Comparison of ENCODE assay signal across 22 cellular contexts in genomic region chr2:103151046-103151445, GRCh38.
"Had no signal": no experiment of that assay in that cellular context is flagged by ENCODE, and none has a peak within 500 bp of the region (broad histone marks: within the 10 kb centered on the region; RNA-seq: fewer than 3 reads in every experiment).

No MANE protein-coding gene starts in this region.

- ATAC-seq: effector memory CD8-positive, alpha-beta T cell; esophagus mucosa; foreskin keratinocyte; gastroesophageal sphincter; heart left ventricle; left cardiac atrium; left lung; left ventricle myocardium superior; lower lobe of right lung; mucosa of descending colon had no signal

- H3K36me3 Mint-ChIP-seq: mesothelial cell of epicardium, naive B cell had no signal

- H3K4me1 Mint-ChIP-seq: endodermal cell, mesothelial cell of epicardium, naive B cell had no signal

- H3K9me3 Mint-ChIP-seq: dendritic cell treated with granulocyte-macrophage colony-stimulating factor and Interleukin-4, amounts not matched to agents 40 ng/mL and 50 ng/mL, for 4 days; mesothelial cell of epicardium had no signal

- H3K4me3 ChIP-seq: colonic mucosa, gastroesophageal sphincter, heart left ventricle, hepatocyte, left lung, lower lobe of right lung, mucosa of descending colon had no signal

- H3K4me1 ChIP-seq: colonic mucosa, foreskin keratinocyte, heart left ventricle, left lung, lower lobe of right lung had no signal

- H3K9me3 ChIP-seq: colonic mucosa, gastroesophageal sphincter, left lung, lower lobe of right lung, mucosa of descending colon had no signal

- H3K79me2 ChIP-seq: hepatocyte had no signal

- H3K36me3 ChIP-seq: colonic mucosa, gastroesophageal sphincter, heart left ventricle, left lung, lower lobe of right lung had no signal

- H3K27me3 Mint-ChIP-seq: dendritic cell treated with granulocyte-macrophage colony-stimulating factor and Interleukin-4, amounts not matched to agents 40 ng/mL and 50 ng/mL, for 4 days; effector memory CD8-positive, alpha-beta T cell had no signal

- H3K4me2 ChIP-seq: hepatocyte had no signal

- H3K27ac ChIP-seq: colonic mucosa, epithelial cell of prostate, foreskin keratinocyte, gastroesophageal sphincter, heart left ventricle, hepatocyte, left lung, lower lobe of right lung had no signal

- DNase-seq: colonic mucosa; cortex of kidney; effector CD8-positive, alpha-beta T cell; effector memory CD8-positive, alpha-beta T cell; endodermal cell; erythroblast; foreskin keratinocyte; heart left ventricle; hypothalamus; left cardiac atrium; left lung; left ventricle myocardium superior; lower lobe of right lung; mesenchymal stem cell; mucosa of descending colon; naive B cell had no signal

- H3K4me3 Mint-ChIP-seq: dendritic cell treated with granulocyte-macrophage colony-stimulating factor and Interleukin-4, amounts not matched to agents 40 ng/mL and 50 ng/mL, for 4 days; effector memory CD8-positive, alpha-beta T cell; endodermal cell; mesothelial cell of epicardium; naive B cell had no signal

- H2AFZ ChIP-seq: hepatocyte had no signal

- H3K27me3 ChIP-seq: colonic mucosa, foreskin keratinocyte, gastroesophageal sphincter, left lung had no signal

- H3K27ac Mint-ChIP-seq: dendritic cell treated with granulocyte-macrophage colony-stimulating factor and Interleukin-4, amounts not matched to agents 40 ng/mL and 50 ng/mL, for 4 days; effector memory CD8-positive, alpha-beta T cell; endodermal cell; mesothelial cell of epicardium; naive B cell had no signal
